In the genomic region with DNA sequence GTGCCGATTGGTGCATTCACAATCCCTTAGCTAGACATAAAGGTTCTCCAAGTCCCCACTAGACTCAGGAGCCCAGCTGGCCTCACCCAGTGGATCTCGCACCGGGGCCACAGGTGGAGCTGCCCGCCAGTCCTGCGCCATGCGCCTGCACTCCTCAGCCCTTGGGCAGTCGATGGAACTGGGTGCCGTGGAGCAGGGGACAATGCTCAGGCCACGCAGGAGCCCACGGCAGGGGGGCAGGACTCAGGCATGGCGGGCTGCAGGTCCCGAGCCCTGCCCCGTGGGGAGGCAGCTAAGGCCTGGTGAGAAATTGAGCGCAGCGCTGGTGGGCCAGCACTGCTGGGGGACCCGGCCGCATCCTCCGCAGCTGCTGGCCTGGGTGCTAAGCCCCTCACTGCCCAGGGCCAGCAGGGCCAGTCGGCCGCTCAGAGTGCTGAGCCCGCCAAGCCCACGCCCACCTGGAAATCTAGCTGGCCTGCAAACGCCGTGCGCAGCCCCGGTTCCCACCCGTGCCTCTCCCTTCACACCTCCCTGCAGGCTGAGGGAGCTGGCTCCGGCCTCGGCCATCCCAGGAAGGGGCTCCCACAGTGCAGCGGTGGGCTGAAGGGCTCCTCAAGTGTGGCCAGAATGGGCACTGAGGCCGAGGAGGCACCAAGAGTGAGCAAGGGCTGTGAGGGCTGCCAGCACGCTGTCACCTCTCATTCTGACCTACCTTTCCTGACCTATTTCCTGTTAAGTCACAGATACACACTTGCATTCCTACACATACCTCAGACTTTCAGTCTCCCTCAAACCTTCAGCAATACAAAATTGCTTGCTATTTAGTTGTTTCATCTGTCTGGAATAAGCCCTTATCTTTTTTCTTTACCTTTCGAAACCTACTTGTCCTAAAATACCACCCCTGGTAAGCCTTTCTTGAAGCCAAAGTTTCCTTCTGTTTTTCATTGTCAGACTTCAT, we compare ENCODE assay signal across 14 cellular contexts. TPM values are rescaled to one million over a fixed set of nuclear protein-coding genes. Genes with fewer than 3 reads are reported as not detected.
DNase-seq lines count a peak whose midpoint lies in the region; ATAC-seq and TF ChIP-seq lines count a peak whose summit lies in the region.
"Had no signal": no experiment of that assay in that cellular context is flagged by ENCODE, and none has a peak within 500 bp of the region (broad histone marks: within the 10 kb centered on the region; RNA-seq: fewer than 3 reads in every experiment).

No MANE protein-coding gene starts in this region.

- peaks cover 47% of the 10 kb centered on the region for H3K4me1 ChIP-seq in CD4-positive, alpha-beta memory T cell (ENCODE audit: insufficient read depth, low read length)
- H3K4me1 ChIP-seq in H9 (ENCODE audit: insufficient read depth, low read length) (no peaks in the 10 kb centered on the region), mesenchymal stem cell (ENCODE audit: control insufficient read depth, insufficient read depth, low read depth, low read length) (peaks cover 16% of the 10 kb centered on the region), vagina (peaks cover 26% of the 10 kb centered on the region)

- no peaks in the 10 kb centered on the region for H3K27me3 ChIP-seq in CD4-positive, alpha-beta memory T cell (ENCODE audit: insufficient read depth, low read length)
- H3K27me3 ChIP-seq in H9 (ENCODE audit: insufficient read depth, low read length) = no peaks in the 10 kb centered on the region
- no peaks in the 10 kb centered on the region for H3K27me3 ChIP-seq in mesenchymal stem cell (ENCODE audit: control insufficient read depth in 1 of 2, insufficient read depth in 1 of 2, low read length in 2 of 2)
- no peaks in the 10 kb centered on the region for H3K27me3 ChIP-seq in vagina
- H3K27me3 ChIP-seq: adrenal gland, testis had no signal

- no peaks in the 10 kb centered on the region for H3K27me3 Mint-ChIP-seq in CD4-positive, alpha-beta memory T cell
- no peaks in the 10 kb centered on the region for H3K27me3 Mint-ChIP-seq in H9 (ENCODE audit: low read depth)
- no peaks in the 10 kb centered on the region for H3K27me3 Mint-ChIP-seq in activated naive CD8-positive, alpha-beta T cell treated with anti-CD3 and anti-CD28 coated beads for 36 hours

- peaks cover 37 to 60% (median 49%) of the 10 kb centered on the region in 4 donors for H3K4me1 Mint-ChIP-seq in CD4-positive, alpha-beta memory T cell
- H3K4me1 Mint-ChIP-seq in H9 = peaks cover 10 to 14% of the 10 kb centered on the region in 2 experiments; a peak in 3 of 4 replicates
- H3K4me1 Mint-ChIP-seq in activated naive CD8-positive, alpha-beta T cell treated with anti-CD3 and anti-CD28 coated beads for 36 hours = peaks cover 53% of the 10 kb centered on the region

- H4K91ac ChIP-seq in H9 (ENCODE audit: insufficient read length, low read depth, low read length) (no peak overlapping the region), mesenchymal stem cell (ENCODE audit: low read length) (no peak overlapping the region)

- H3K36me3 ChIP-seq in CD4-positive, alpha-beta memory T cell (ENCODE audit: insufficient read depth, low read length) = no peaks in the 10 kb centered on the region
- peaks cover 0 to 19% of the 10 kb centered on the region in 2 experiments for H3K36me3 ChIP-seq in mesenchymal stem cell (ENCODE audit: control insufficient read depth in 1 of 2, insufficient read depth in 2 of 2, low read depth in 1 of 2, low read length in 2 of 2)
- H3K36me3 ChIP-seq in vagina = no peaks in the 10 kb centered on the region

- peaks cover 39% of the 10 kb centered on the region; the same call in 1 of the 2 replicates for H3K79me2 ChIP-seq in H9 (ENCODE audit: insufficient read depth, low read length)

- peak overlapping the region in 6 of 8 donors; percentile 0 to 68 (median 32) for H3K4me3 Mint-ChIP-seq in CD4-positive, alpha-beta memory T cell
- no peak overlapping the region for H3K4me3 Mint-ChIP-seq in H9
- peak overlapping the region; percentile 2 for H3K4me3 Mint-ChIP-seq in activated naive CD8-positive, alpha-beta T cell treated with anti-CD3 and anti-CD28 coated beads for 36 hours
- H3K4me3 Mint-ChIP-seq: CD14-positive monocyte had no signal

- H3K14ac ChIP-seq in H9 (ENCODE audit: insufficient read depth, low read length) (no peak overlapping the region), mesenchymal stem cell (ENCODE audit: low read length in 2 of 2) (no peak overlapping the region)

- POLR2A ChIA-PET in CD4-positive, alpha-beta memory T cell (lab: Charles Lee; ENCODE audit: partially characterized antibody) = no interaction called here

- H3K36me3 Mint-ChIP-seq in CD4-positive, alpha-beta memory T cell = peaks cover 13 to 32% of the 10 kb centered on the region in 2 donors
- H3K36me3 Mint-ChIP-seq in H9 (ENCODE audit: insufficient read depth in 1 of 3, low read depth in 3 of 3) = peaks cover 14 to 41% (median 33%) of the 10 kb centered on the region in 3 experiments
- peaks cover 24% of the 10 kb centered on the region for H3K36me3 Mint-ChIP-seq in activated naive CD8-positive, alpha-beta T cell treated with anti-CD3 and anti-CD28 coated beads for 36 hours

- no peak overlapping the region for H2BK12ac ChIP-seq in H9 (ENCODE audit: insufficient read length, low read depth, low read length)
- no peak overlapping the region for H2BK12ac ChIP-seq in mesenchymal stem cell (ENCODE audit: low read length in 2 of 2)

- no peak for DNase-seq in CD4-positive, alpha-beta memory T cell
- DNase-seq in H9 = no peak
- DNase-seq in activated naive CD8-positive, alpha-beta T cell treated with anti-CD3 and anti-CD28 coated beads for 36 hours = peak; percentile 4
- no peak for DNase-seq in mesenchymal stem cell
- DNase-seq in vagina (ENCODE audit: extremely low spot score in 2 of 2) = no peak
- DNase-seq: activated CD4-positive, CD25-positive, alpha-beta regulatory T cell; foreskin melanocyte; NCI-H748 treated with DMSO at 0.1 percent for 48 hours; testis had no signal

- TF ChIP-seq CTCF in H9 (conservative IDR thresholded peaks at IDR 0.05) (no peak), vagina (IDR thresholded peaks at IDR 0.05) (no peak)

- WGBS in H9 (ENCODE audit: extremely low coverage, insufficient read length, low lambda C conversion rate) = no CpG with 5 or more reads among the region's 33 CpGs
- 94% methylated on average over 33 of the region's 33 CpGs for WGBS in mesenchymal stem cell

- H4K8ac ChIP-seq in H9 (replicated peaks; ENCODE audit: insufficient read length, low read depth, low read length) (no peak overlapping the region), mesenchymal stem cell (ENCODE audit: low read length) (no peak overlapping the region)

- H3K79me1 ChIP-seq in H9 (ENCODE audit: insufficient read depth, low read depth, low read length, poor library complexity, severe bottlenecking) (peaks cover 12% of the 10 kb centered on the region), mesenchymal stem cell (replicated peaks; ENCODE audit: low read length, poor library complexity, severe bottlenecking) (no peaks in the 10 kb centered on the region)

- H3K56ac ChIP-seq in H9 (ENCODE audit: insufficient read length, low read depth, low read length) = no peak overlapping the region

- H2BK15ac ChIP-seq in H9 (ENCODE audit: low read depth, low read length) = no peak overlapping the region
- no peak overlapping the region for H2BK15ac ChIP-seq in mesenchymal stem cell (ENCODE audit: low read depth, poor library complexity, severe bottlenecking)

- intact Hi-C loops in CD4-positive, alpha-beta memory T cell (cut with micrococcal nuclease) = no loop called here
- intact Hi-C loops in vagina (cut with DNase I) = no loop called here

- H3K9me3 ChIP-seq in CD4-positive, alpha-beta memory T cell (ENCODE audit: control insufficient read depth in 1 of 2, low read length in 2 of 2) = no peaks in the 10 kb centered on the region
- H3K9me3 ChIP-seq in H9 (ENCODE audit: control insufficient read depth, low read depth, low read length) = no peaks in the 10 kb centered on the region
- H3K9me3 ChIP-seq in mesenchymal stem cell (ENCODE audit: control insufficient read depth, low read length) = no peaks in the 10 kb centered on the region
- no peaks in the 10 kb centered on the region for H3K9me3 ChIP-seq in vagina
- H3K9me3 ChIP-seq: adrenal gland, testis had no signal

- no peak overlapping the region for H3K4me3 ChIP-seq in CD4-positive, alpha-beta memory T cell (ENCODE audit: low read length in 2 of 2)
- H3K4me3 ChIP-seq in mesenchymal stem cell (ENCODE audit: insufficient read depth in 1 of 2, low read depth in 1 of 2, low read length in 2 of 2) (no peak overlapping the region), vagina (no peak overlapping the region)
- H3K4me3 ChIP-seq: adrenal gland, testis had no signal

- H2BK5ac ChIP-seq in H9 (ENCODE audit: insufficient read length, low read length) (no peak overlapping the region), mesenchymal stem cell (ENCODE audit: low read depth, low read length, poor library complexity, severe bottlenecking) (no peak overlapping the region)

- no peaks in the 10 kb centered on the region for H4K20me1 ChIP-seq in H9 (ENCODE audit: control insufficient read depth, insufficient read depth, insufficient read length)

- H3K4ac ChIP-seq in H9 (ENCODE audit: low read depth, low read length) (no peak overlapping the region; the same call in 1 of the 2 replicates), mesenchymal stem cell (ENCODE audit: low read depth in 1 of 2, low read length in 2 of 2) (no peak overlapping the region)

- CTCF ChIA-PET in CD4-positive, alpha-beta memory T cell (lab: Charles Lee; ENCODE audit: partially characterized antibody) = interaction anchor here (0.6 kb wide), 1 partner anchor 13 kb away, joined by 4 read pairs; no protein-coding TSS in a partner anchor

- no peak overlapping the region for H2BK20ac ChIP-seq in H9 (ENCODE audit: low read depth, low read length, poor library complexity, severe bottlenecking)

- H3K4me2 ChIP-seq in H9 (ENCODE audit: insufficient read depth, insufficient read length, low read length) (no peak overlapping the region), mesenchymal stem cell (ENCODE audit: low read length, poor library complexity, severe bottlenecking) (no peak overlapping the region)

- H2BK120ac ChIP-seq in H9 (ENCODE audit: low read depth, low read length, poor library complexity, severe bottlenecking) = no peak overlapping the region
- peak overlapping the region; percentile 8 for H2BK120ac ChIP-seq in mesenchymal stem cell (ENCODE audit: low read depth, low read length)

- no peak overlapping the region for H3T11ph ChIP-seq in H9 (ENCODE audit: low read length)

- no peak for ATAC-seq in GM19452 (IDR thresholded peaks at IDR 0.05; ENCODE audit: unreplicated experiment)
- ATAC-seq in GM21390 (IDR thresholded peaks at IDR 0.05; ENCODE audit: unreplicated experiment) = no peak
- no peak for ATAC-seq in GM19455 (IDR thresholded peaks at IDR 0.05; ENCODE audit: unreplicated experiment)

- H3K9ac ChIP-seq in H9 (ENCODE audit: extremely low read depth, insufficient read length, low read length) (no peak overlapping the region), mesenchymal stem cell (ENCODE audit: low read length) (no peak overlapping the region)

- no peak overlapping the region for H4K5ac ChIP-seq in H9 (ENCODE audit: insufficient read length, low read depth, low read length)

- H2AK5ac ChIP-seq in H9 (ENCODE audit: insufficient read length, low read length) (no peak overlapping the region), mesenchymal stem cell (ENCODE audit: low read length, severe bottlenecking) (no peak overlapping the region)

- no peaks in the 10 kb centered on the region for H3K23me2 ChIP-seq in H9 (ENCODE audit: insufficient read length, low read depth, low read length, poor library complexity, severe bottlenecking)

- H3K9me3 Mint-ChIP-seq in CD4-positive, alpha-beta memory T cell = no peaks in the 10 kb centered on the region
- H3K9me3 Mint-ChIP-seq in H9 = no peaks in the 10 kb centered on the region
- H3K9me3 Mint-ChIP-seq in activated naive CD8-positive, alpha-beta T cell treated with anti-CD3 and anti-CD28 coated beads for 36 hours = no peaks in the 10 kb centered on the region

- H3K27ac ChIP-seq in CD4-positive, alpha-beta memory T cell (ENCODE audit: low read depth, low read length) = no peak overlapping the region
- no peak overlapping the region for H3K27ac ChIP-seq in H9 (ENCODE audit: insufficient read length, low read depth, low read length)
- no peak overlapping the region for H3K27ac ChIP-seq in mesenchymal stem cell (ENCODE audit: low read length, poor library complexity, severe bottlenecking)
- H3K27ac ChIP-seq in vagina = no peak overlapping the region
- H3K27ac ChIP-seq: adrenal gland, testis had no signal

- no peak for TF ChIP-seq POLR2A in vagina (IDR thresholded peaks at IDR 0.05)

- H3K18ac ChIP-seq in H9 (ENCODE audit: insufficient read length, low read depth, low read length) (no peak overlapping the region), mesenchymal stem cell (ENCODE audit: low read depth in 1 of 2, low read length in 2 of 2) (no peak overlapping the region)

- peak overlapping the region; percentile 10 to 94 (median 47) for H3K27ac Mint-ChIP-seq in CD4-positive, alpha-beta memory T cell
- H3K27ac Mint-ChIP-seq in H9 = peak overlapping the region; percentile 19 to 61 (median 42); a peak in 4 of 7 replicates
- H3K27ac Mint-ChIP-seq in activated naive CD8-positive, alpha-beta T cell treated with anti-CD3 and anti-CD28 coated beads for 36 hours = no peak overlapping the region

- H2AFZ ChIP-seq in H9 (ENCODE audit: low read length) (no peak overlapping the region), mesenchymal stem cell (ENCODE audit: low read depth, low read length) (no peak overlapping the region)

- H3K23ac ChIP-seq in H9 (ENCODE audit: insufficient read length, low read depth, low read length) (no peak overlapping the region), mesenchymal stem cell (ENCODE audit: low read length in 2 of 2) (no peak overlapping the region)

RNA-seq across cellular contexts. Expression of a gene that starts 20.7 kb away (rescaled TPM):
- total RNA-seq in CD4-positive, alpha-beta memory T cell = 10 to 100 TPM; 45.0 to 51.2 TPM
- polyA plus RNA-seq in CD4-positive, alpha-beta memory T cell = 10 to 100 TPM; 53.9 to 79.5 TPM
- total RNA-seq in H9 (2021) = 151 TPM in 2 replicates
- 100 to 1,000 TPM in 1 of 2 experiments, 10 to 100 TPM in 1; 92.7 to 102 TPM for total RNA-seq in activated naive CD8-positive, alpha-beta T cell treated with anti-CD3 and anti-CD28 coated beads for 36 hours
- polyA plus RNA-seq in mesenchymal stem cell (2013, experiment 1 of 2) = 111 TPM
- 111 TPM for polyA plus RNA-seq in mesenchymal stem cell (2013, experiment 2 of 2)
- 21.4 TPM for total RNA-seq in vagina

Comparison
In these comparisons a context has a peak if more than half of its experiments do, and no peak if none do; other contexts are left out.
1. H3K4me3 Mint-ChIP-seq: peak in CD4-positive, alpha-beta memory T cell (6 of 8) and activated naive CD8-positive, alpha-beta T cell treated with anti-CD3 and anti-CD28 coated beads for 36 hours (single experiment); none in H9 (0 of 2).